In the genomic region with DNA sequence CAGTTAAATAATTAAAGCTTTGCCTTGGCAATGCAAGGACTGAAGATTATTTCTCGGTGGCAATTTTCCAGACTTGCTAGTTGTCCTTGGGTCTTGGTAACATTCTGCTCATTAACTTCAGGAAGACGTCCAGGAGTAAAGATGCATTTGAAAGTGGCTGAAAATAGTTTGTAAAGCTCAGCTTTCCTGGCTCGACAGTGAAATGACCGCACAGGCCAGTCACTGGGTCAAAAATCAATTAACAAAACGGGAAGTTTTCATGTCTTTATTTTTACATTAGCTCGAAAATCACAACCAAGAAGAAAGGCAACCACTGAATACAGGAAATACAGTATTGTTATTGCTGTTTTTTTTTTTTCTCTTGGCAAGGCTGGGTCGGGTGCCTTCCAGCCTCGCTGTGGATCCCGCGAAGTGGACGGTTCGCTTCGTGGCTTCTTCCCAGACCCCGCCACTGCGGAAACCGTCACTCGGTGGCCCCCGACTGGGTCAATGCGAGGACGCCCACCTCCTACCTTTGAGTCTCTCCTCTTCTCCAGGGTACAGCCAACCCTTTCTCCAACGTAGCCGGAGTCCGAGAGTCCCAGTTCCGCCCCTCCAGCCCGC, we compare ENCODE assay signal across 1 cellular context.
TF ChIP-seq lines count a peak whose summit lies in the region.

No MANE protein-coding gene starts in this region.

TF ChIP-seq in HEK293, 187 proteins besides CTCF, POLR2A, EP300 and RAD21 (continued from another document):
- TF ChIP-seq, protein P1, sequence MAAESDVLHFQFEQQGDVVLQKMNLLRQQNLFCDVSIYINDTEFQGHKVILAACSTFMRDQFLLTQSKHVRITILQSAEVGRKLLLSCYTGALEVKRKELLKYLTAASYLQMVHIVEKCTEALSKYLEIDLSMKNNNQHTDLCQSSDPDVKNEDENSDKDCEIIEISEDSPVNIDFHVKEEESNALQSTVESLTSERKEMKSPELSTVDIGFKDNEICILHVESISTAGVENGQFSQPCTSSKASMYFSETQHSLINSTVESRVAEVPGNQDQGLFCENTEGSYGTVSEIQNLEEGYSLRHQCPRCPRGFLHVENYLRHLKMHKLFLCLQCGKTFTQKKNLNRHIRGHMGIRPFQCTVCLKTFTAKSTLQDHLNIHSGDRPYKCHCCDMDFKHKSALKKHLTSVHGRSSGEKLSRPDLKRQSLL (tag by site-specific recombination; IDR thresholded peaks at IDR 0.05), result no peak
- TF ChIP-seq ZNF707 (tag by site-specific recombination; IDR thresholded peaks at IDR 0.05), result no peak
- TF ChIP-seq, protein P2, sequence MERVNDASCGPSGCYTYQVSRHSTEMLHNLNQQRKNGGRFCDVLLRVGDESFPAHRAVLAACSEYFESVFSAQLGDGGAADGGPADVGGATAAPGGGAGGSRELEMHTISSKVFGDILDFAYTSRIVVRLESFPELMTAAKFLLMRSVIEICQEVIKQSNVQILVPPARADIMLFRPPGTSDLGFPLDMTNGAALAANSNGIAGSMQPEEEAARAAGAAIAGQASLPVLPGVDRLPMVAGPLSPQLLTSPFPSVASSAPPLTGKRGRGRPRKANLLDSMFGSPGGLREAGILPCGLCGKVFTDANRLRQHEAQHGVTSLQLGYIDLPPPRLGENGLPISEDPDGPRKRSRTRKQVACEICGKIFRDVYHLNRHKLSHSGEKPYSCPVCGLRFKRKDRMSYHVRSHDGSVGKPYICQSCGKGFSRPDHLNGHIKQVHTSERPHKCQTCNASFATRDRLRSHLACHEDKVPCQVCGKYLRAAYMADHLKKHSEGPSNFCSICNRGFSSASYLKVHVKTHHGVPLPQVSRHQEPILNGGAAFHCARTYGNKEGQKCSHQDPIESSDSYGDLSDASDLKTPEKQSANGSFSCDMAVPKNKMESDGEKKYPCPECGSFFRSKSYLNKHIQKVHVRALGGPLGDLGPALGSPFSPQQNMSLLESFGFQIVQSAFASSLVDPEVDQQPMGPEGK (tag by site-specific recombination; IDR thresholded peaks at IDR 0.05), result peak; percentile 41; the same call in 1 of the 2 replicates
- no peak for TF ChIP-seq ZNF223 (tag by site-specific recombination; IDR thresholded peaks at IDR 0.05)
- no peak for TF ChIP-seq ZNF530 (tag by site-specific recombination; IDR thresholded peaks at IDR 0.05; ENCODE audit: low read depth)
- TF ChIP-seq ZEB2 (tag by site-specific recombination; IDR thresholded peaks at IDR 0.05), result 0 out of 2 replicates have a peak, but pooled peaks have one; percentile 7
